In the genomic region with DNA sequence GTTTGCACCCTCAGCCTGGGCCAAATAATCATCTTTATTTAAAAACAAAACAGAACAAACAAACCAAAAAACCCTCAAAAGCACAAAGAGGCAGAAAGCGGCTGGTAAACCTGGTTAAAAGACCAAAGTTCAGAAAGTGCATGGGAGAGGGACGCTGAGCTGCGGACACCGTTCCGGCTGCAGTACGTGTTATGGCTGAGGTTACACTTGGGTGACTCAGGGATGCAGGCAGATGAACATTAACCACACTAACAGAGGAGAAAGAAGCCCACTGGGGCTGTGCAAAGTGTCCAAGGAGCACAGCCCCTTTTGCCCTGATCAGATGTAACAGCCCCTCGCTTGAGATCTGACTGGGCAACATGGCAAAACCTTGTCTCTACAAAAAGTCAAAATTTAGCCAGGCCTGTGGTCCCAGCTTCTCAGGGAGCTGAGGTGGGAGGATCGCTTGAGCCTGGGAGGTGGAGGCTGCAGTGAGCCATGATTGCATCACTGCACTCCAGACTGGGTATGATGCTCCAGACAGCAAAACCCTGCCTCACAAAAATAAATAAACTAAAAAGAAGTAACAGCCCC, we compare ENCODE assay signal across 2 cellular contexts.
TF ChIP-seq lines count a peak whose summit lies in the region.

No MANE protein-coding gene starts in this region.

TF ChIP-seq in K562, 482 proteins besides CTCF, POLR2A, EP300 and RAD21 (continued from another document):
- no peak for TF ChIP-seq ZBTB5 (IDR thresholded peaks at IDR 0.05)
- TF ChIP-seq XRCC4 (IDR thresholded peaks at IDR 0.05; ENCODE audit: extremely low read depth, insufficient read depth, insufficient read length) = no peak

TF ChIP-seq in HepG2, 621 proteins besides CTCF, POLR2A, EP300 and RAD21 (continued from another document and continues in another):
- TF ChIP-seq, protein P1, sequence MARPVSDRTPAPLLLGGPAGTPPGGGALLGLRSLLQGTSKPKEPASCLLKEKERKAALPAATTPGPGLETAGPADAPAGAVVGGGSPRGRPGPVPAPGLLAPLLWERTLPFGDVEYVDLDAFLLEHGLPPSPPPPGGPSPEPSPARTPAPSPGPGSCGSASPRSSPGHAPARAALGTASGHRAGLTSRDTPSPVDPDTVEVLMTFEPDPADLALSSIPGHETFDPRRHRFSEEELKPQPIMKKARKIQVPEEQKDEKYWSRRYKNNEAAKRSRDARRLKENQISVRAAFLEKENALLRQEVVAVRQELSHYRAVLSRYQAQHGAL (CRISPR knock-in tag; IDR thresholded peaks at IDR 0.05; ENCODE audit: not compliant biosample characterization) = no peak
- TF ChIP-seq ZNF20 (CRISPR knock-in tag; IDR thresholded peaks at IDR 0.05) (no peak), HNRNPLL (IDR thresholded peaks at IDR 0.05; ENCODE audit: low read depth, low read length, poor library complexity, severe bottlenecking) (no peak), ZEB1 (IDR thresholded peaks at IDR 0.05; ENCODE audit: insufficient replicate concordance, low read depth) (peak; percentile 23), ZNF275 (CRISPR knock-in tag; IDR thresholded peaks at IDR 0.05; ENCODE audit: borderline replicate concordance) (no peak), ATF4 (CRISPR knock-in tag; IDR thresholded peaks at IDR 0.05) (peak in 1 of 2 experiments; percentile 68; a peak in 2 of 4 replicates), ZNF354B (CRISPR knock-in tag; IDR thresholded peaks at IDR 0.05) (no peak), ZFP82 (CRISPR knock-in tag; IDR thresholded peaks at IDR 0.05; ENCODE audit: borderline replicate concordance) (no peak), SATB2 (CRISPR knock-in tag; IDR thresholded peaks at IDR 0.05) (no peak), HMG20A (CRISPR knock-in tag; IDR thresholded peaks at IDR 0.05; ENCODE audit: borderline replicate concordance) (peak; percentile 80; the same call in 1 of the 2 replicates), BRD4 (CRISPR knock-in tag; IDR thresholded peaks at IDR 0.05) (peak; percentile 38; the same call in 1 of the 2 replicates), ZNF691 (CRISPR knock-in tag; IDR thresholded peaks at IDR 0.05; ENCODE audit: borderline replicate concordance, low read depth) (no peak), PRMT3 (CRISPR knock-in tag; IDR thresholded peaks at IDR 0.05; ENCODE audit: borderline replicate concordance, low read depth) (no peak), U2AF2 (IDR thresholded peaks at IDR 0.05; ENCODE audit: low read depth, low read length) (no peak), ZNF142 (CRISPR knock-in tag; IDR thresholded peaks at IDR 0.05) (no peak), THAP11 (CRISPR knock-in tag; IDR thresholded peaks at IDR 0.05) (peak; percentile 37; the same call in 1 of the 2 replicates), ZNF775 (CRISPR knock-in tag; IDR thresholded peaks at IDR 0.05; ENCODE audit: borderline replicate concordance) (no peak), NONO (IDR thresholded peaks at IDR 0.05) (no peak), NONO (CRISPR knock-in tag; conservative IDR thresholded peaks at IDR 0.05) (no peak), TCF7 (IDR thresholded peaks at IDR 0.05; ENCODE audit: low read depth) (peak; percentile 7; the same call in 1 of the 2 replicates), RFX1 (IDR thresholded peaks at IDR 0.05) (no peak), FIP1L1 (IDR thresholded peaks at IDR 0.05; ENCODE audit: borderline replicate concordance, insufficient read depth, low read depth, low read length) (no peak), ZBTB3 (CRISPR knock-in tag; IDR thresholded peaks at IDR 0.05; ENCODE audit: borderline replicate concordance, low read depth) (peak; percentile 62; the same call in 1 of the 2 replicates), IKZF1 (IDR thresholded peaks at IDR 0.05) (no peak), SIX4 (CRISPR knock-in tag; IDR thresholded peaks at IDR 0.05) (no peak), ZNF556 (CRISPR knock-in tag; IDR thresholded peaks at IDR 0.05; ENCODE audit: borderline replicate concordance) (0 out of 2 replicates have a peak, but pooled peaks have one; percentile 22), ZNF335 (CRISPR knock-in tag; IDR thresholded peaks at IDR 0.05) (no peak), ZSCAN29 (CRISPR knock-in tag; conservative IDR thresholded peaks at IDR 0.05) (peak; percentile 90), NCOA5 (CRISPR knock-in tag; IDR thresholded peaks at IDR 0.05) (no peak), ZNF878 (CRISPR knock-in tag; IDR thresholded peaks at IDR 0.05) (no peak), ZNF282 (IDR thresholded peaks at IDR 0.05; ENCODE audit: partially characterized antibody) (no peak), ZNF331 (CRISPR knock-in tag; IDR thresholded peaks at IDR 0.05) (peak; percentile 61; the same call in 1 of the 2 replicates), ZMYM3 (CRISPR knock-in tag; IDR thresholded peaks at IDR 0.05) (peak; percentile 78), DDIT3 (CRISPR knock-in tag; IDR thresholded peaks at IDR 0.05) (no peak), ZNF776 (CRISPR knock-in tag; IDR thresholded peaks at IDR 0.05) (no peak), E2F2 (CRISPR knock-in tag; IDR thresholded peaks at IDR 0.05; ENCODE audit: borderline replicate concordance) (no peak), PRPF4 (IDR thresholded peaks at IDR 0.05; ENCODE audit: low read depth, low read length, poor library complexity, severe bottlenecking) (no peak)
- TF ChIP-seq, protein P2, sequence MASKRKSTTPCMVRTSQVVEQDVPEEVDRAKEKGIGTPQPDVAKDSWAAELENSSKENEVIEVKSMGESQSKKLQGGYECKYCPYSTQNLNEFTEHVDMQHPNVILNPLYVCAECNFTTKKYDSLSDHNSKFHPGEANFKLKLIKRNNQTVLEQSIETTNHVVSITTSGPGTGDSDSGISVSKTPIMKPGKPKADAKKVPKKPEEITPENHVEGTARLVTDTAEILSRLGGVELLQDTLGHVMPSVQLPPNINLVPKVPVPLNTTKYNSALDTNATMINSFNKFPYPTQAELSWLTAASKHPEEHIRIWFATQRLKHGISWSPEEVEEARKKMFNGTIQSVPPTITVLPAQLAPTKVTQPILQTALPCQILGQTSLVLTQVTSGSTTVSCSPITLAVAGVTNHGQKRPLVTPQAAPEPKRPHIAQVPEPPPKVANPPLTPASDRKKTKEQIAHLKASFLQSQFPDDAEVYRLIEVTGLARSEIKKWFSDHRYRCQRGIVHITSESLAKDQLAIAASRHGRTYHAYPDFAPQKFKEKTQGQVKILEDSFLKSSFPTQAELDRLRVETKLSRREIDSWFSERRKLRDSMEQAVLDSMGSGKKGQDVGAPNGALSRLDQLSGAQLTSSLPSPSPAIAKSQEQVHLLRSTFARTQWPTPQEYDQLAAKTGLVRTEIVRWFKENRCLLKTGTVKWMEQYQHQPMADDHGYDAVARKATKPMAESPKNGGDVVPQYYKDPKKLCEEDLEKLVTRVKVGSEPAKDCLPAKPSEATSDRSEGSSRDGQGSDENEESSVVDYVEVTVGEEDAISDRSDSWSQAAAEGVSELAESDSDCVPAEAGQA (IDR thresholded peaks at IDR 0.05; ENCODE audit: low read depth) = no peak
- TF ChIP-seq, protein P2 (CRISPR knock-in tag; IDR thresholded peaks at IDR 0.05; ENCODE audit: borderline replicate concordance) = no peak
- TF ChIP-seq, protein P3, sequence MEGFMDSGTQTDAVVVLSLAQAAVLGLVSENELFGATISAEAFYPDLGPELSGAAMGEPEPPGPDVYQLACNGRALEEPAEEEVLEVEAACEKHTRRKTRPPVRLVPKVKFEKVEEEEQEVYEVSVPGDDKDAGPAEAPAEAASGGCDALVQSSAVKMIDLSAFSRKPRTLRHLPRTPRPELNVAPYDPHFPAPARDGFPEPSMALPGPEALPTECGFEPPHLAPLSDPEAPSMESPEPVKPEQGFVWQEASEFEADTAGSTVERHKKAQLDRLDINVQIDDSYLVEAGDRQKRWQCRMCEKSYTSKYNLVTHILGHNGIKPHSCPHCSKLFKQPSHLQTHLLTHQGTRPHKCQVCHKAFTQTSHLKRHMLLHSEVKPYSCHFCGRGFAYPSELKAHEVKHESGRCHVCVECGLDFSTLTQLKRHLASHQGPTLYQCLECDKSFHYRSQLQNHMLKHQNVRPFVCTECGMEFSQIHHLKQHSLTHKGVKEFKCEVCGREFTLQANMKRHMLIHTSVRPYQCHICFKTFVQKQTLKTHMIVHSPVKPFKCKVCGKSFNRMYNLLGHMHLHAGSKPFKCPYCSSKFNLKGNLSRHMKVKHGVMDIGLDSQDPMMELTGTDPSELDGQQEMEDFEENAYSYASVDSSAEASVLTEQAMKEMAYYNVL (CRISPR knock-in tag; IDR thresholded peaks at IDR 0.05; ENCODE audit: borderline replicate concordance) = no peak; the same call in 1 of the 2 replicates
